ENCODE assay signal across 1 cellular context in genomic region chr12:89497467-89497866, GRCh38.
TF ChIP-seq lines count a peak whose summit lies in the region.

No MANE protein-coding gene starts in this region.

TF ChIP-seq in WTC11, 78 proteins besides CTCF, POLR2A, EP300 and RAD21 (continued from another document):
- no peak for TF ChIP-seq ZNF425 (CRISPR knock-in tag; conservative IDR thresholded peaks at IDR 0.05)
- TF ChIP-seq, protein P1, sequence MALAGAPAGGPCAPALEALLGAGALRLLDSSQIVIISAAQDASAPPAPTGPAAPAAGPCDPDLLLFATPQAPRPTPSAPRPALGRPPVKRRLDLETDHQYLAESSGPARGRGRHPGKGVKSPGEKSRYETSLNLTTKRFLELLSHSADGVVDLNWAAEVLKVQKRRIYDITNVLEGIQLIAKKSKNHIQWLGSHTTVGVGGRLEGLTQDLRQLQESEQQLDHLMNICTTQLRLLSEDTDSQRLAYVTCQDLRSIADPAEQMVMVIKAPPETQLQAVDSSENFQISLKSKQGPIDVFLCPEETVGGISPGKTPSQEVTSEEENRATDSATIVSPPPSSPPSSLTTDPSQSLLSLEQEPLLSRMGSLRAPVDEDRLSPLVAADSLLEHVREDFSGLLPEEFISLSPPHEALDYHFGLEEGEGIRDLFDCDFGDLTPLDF (CRISPR knock-in tag; IDR thresholded peaks at IDR 0.05) = no peak
- no peak for TF ChIP-seq GTF2I (CRISPR knock-in tag; conservative IDR thresholded peaks at IDR 0.05)
- no peak for TF ChIP-seq NR1H2 (CRISPR knock-in tag; IDR thresholded peaks at IDR 0.05)
